Comparison of ENCODE assay signal across 16 cellular contexts in the genomic region with DNA sequence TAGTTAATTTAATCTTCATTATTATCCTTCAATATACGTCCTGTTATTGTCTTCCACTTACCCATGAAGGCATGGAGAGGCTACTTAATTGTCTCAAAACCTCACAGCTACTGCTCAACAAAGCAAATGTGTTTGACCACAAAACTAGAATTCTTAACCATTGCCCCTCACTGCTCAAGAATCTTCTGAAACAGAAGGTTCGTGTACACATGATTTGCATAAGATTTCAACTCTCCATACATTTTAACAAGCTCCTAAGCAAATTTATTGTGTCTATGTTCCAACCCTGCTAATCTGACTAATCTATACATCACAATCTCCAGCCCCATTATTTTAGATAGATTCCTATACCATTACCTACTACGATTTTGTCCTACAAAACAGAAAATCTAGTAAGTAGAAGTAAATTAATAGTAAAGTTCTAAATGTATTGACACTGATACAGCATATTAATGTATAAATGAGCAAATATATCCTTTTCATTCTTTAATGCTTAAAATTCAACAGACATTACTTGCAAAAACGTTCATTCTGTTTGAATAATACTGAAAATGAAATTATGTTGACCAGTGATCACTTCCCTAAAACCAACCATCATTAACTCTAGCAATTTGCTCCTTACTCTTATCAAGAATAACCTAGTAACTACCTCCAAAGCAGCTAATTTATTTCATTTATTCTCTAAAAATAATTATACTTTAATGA.
DNase-seq lines count a peak whose midpoint lies in the region; ATAC-seq and TF ChIP-seq lines count a peak whose summit lies in the region.
"Had no signal": no experiment of that assay in that cellular context is flagged by ENCODE, and none has a peak within 500 bp of the region (broad histone marks: within the 10 kb centered on the region; RNA-seq: fewer than 3 reads in every experiment).

No MANE protein-coding gene starts in this region.

- no peak overlapping the region for H3K27ac Mint-ChIP-seq in stimulated activated memory B cell treated with anti-CD40 and anti-IgM and Interleukin-4, amounts not matched to agents 10 μg/mL and 1 μg/mL and 100 μg/mL, for 72 hours

- no peaks in the 10 kb centered on the region for H3K9me3 ChIP-seq in left lung
- H3K9me3 ChIP-seq: gastroesophageal sphincter, upper lobe of left lung had no signal

- peak; percentile 76 for ATAC-seq in GM18502 (IDR thresholded peaks at IDR 0.05; ENCODE audit: poor library complexity, unreplicated experiment)
- peak; percentile 74 for ATAC-seq in GM19438 (IDR thresholded peaks at IDR 0.05; ENCODE audit: low read depth, unreplicated experiment)
- ATAC-seq in HG02642 (IDR thresholded peaks at IDR 0.05; ENCODE audit: poor library complexity, unreplicated experiment), result peak; percentile 59
- peak; percentile 87 for ATAC-seq in HG03196 (IDR thresholded peaks at IDR 0.05; ENCODE audit: unreplicated experiment)
- ATAC-seq in left lung, result no peak
- no peak for ATAC-seq in stimulated activated memory B cell treated with anti-CD40 and anti-IgM and Interleukin-4, amounts not matched to agents 10 μg/mL and 1 μg/mL and 100 μg/mL, for 72 hours
- ATAC-seq: gastroesophageal sphincter, HCT116 had no signal

- no peaks in the 10 kb centered on the region for H3K27me3 ChIP-seq in left lung
- H3K27me3 ChIP-seq: cardiac muscle cell, gastroesophageal sphincter, upper lobe of left lung had no signal

- H3K4me3 Mint-ChIP-seq in stimulated activated memory B cell treated with anti-CD40 and anti-IgM and Interleukin-4, amounts not matched to agents 10 μg/mL and 1 μg/mL and 100 μg/mL, for 72 hours, result no peak overlapping the region

- H3K4me1 ChIP-seq in left lung, result no peaks in the 10 kb centered on the region
- H3K4me1 ChIP-seq: gastroesophageal sphincter, upper lobe of left lung had no signal

- no peaks in the 10 kb centered on the region for H3K4me1 Mint-ChIP-seq in stimulated activated memory B cell treated with anti-CD40 and anti-IgM and Interleukin-4, amounts not matched to agents 10 μg/mL and 1 μg/mL and 100 μg/mL, for 72 hours

- no peak overlapping the region for H3K27ac ChIP-seq in left lung
- H3K27ac ChIP-seq: cardiac muscle cell, gastroesophageal sphincter, KMS-11, upper lobe of left lung had no signal

- H3K36me3 Mint-ChIP-seq in stimulated activated memory B cell treated with anti-CD40 and anti-IgM and Interleukin-4, amounts not matched to agents 10 μg/mL and 1 μg/mL and 100 μg/mL, for 72 hours, result no peaks in the 10 kb centered on the region

- H3K36me3 ChIP-seq in left lung, result no peaks in the 10 kb centered on the region
- H3K36me3 ChIP-seq: cardiac muscle cell, gastroesophageal sphincter, upper lobe of left lung had no signal

- no peaks in the 10 kb centered on the region for H3K27me3 Mint-ChIP-seq in stimulated activated memory B cell treated with anti-CD40 and anti-IgM and Interleukin-4, amounts not matched to agents 10 μg/mL and 1 μg/mL and 100 μg/mL, for 72 hours

- no peaks in the 10 kb centered on the region for H3K9me3 Mint-ChIP-seq in stimulated activated memory B cell treated with anti-CD40 and anti-IgM and Interleukin-4, amounts not matched to agents 10 μg/mL and 1 μg/mL and 100 μg/mL, for 72 hours

- no peak for TF ChIP-seq CTCF in left lung (IDR thresholded peaks at IDR 0.05)

- intact Hi-C loops in left lung (cut with DNase I), result loop anchor here in 1 of 2 donors (5.0 kb wide), 1 partner anchor 245 kb away; no protein-coding TSS in a partner anchor

- H3K4me3 ChIP-seq in left lung, result no peak overlapping the region
- H3K4me3 ChIP-seq: cardiac muscle cell, gastroesophageal sphincter, upper lobe of left lung had no signal

- DNase-seq in SKM-1 treated with dmso at 0.1 percent for 144 hours (lab: John Stamatoyannopoulos, UW; ENCODE audit: unreplicated experiment), result no peak
- DNase-seq in left lung, result no peak
- DNase-seq in NCI-H1436 (lab: John Stamatoyannopoulos, UW), result no peak
- DNase-seq: activated naive CD4-positive, alpha-beta T cell treated with anti-CD3 and anti-CD28 coated beads, Interleukin-2, amount 50 U/mL, for 16 hours; NCI-H187 treated with DMSO at 0.1 percent for 48 hours; NK-92 treated with Interleukin-12 subunit alpha and Interleukin-12 subunit beta, amount 100 ng/mL, for 24 hours; upper lobe of left lung had no signal

Comparison
In these comparisons a context has a peak if more than half of its experiments do, and no peak if none do; other contexts are left out.
1. ATAC-seq: peak in GM18502 (single experiment), GM19438 (single experiment), HG02642 (single experiment) and HG03196 (single experiment); none in left lung (single experiment) and stimulated activated memory B cell treated with anti-CD40 and anti-IgM and Interleukin-4, amounts not matched to agents 10 μg/mL and 1 μg/mL and 100 μg/mL, for 72 hours (single experiment).